ENCODE assay signal across 11 cellular contexts in genomic region chr4:25857403-25857802, GRCh38. TPM values are rescaled to one million over a fixed set of nuclear protein-coding genes. Genes with fewer than 3 reads are reported as not detected.
DNase-seq lines count a peak whose midpoint lies in the region; ATAC-seq, FAIRE-seq and TF ChIP-seq lines count a peak whose summit lies in the region.
"Had no signal": no experiment of that assay in that cellular context is flagged by ENCODE, and none has a peak within 500 bp of the region (broad histone marks: within the 10 kb centered on the region; RNA-seq: fewer than 3 reads in every experiment).

No MANE protein-coding gene starts in this region.

- FAIRE-seq in pancreas (lab: Jason Lieb, UNC) = no peak

- intact Hi-C loops in tibial artery (cut with DNase I; ENCODE audit: low total_unique reads) (no loop called here), pancreas (cut with DNase I) (no loop called here)

- CTCF ChIA-PET in GM10248 (lab: Yijun Ruan, JAX) = interaction anchor here (0.9 to 2.0 kb wide), 6 partner anchors 9 to 109 kb away, joined by 3 to 7 read pairs (median 3); partner anchors contain the start of gene SMIM20

- H3K27ac ChIP-seq in ACC112 (ENCODE audit: low read depth, low read length) = peak overlapping the region; percentile 13; the same call in 1 of the 2 replicates
- no peak overlapping the region for H3K27ac ChIP-seq in tibial artery
- peak overlapping the region in 2 of 4 donors; percentile 8 to 42 for H3K27ac ChIP-seq in pancreas
- H3K27ac ChIP-seq: thoracic aorta had no signal

- H3K36me3 ChIP-seq in ACC112 (ENCODE audit: insufficient read depth, low read length) (no peaks in the 10 kb centered on the region), tibial artery (no peaks in the 10 kb centered on the region), pancreas (no peaks in the 10 kb centered on the region)
- H3K36me3 ChIP-seq: thoracic aorta had no signal

- POLR2A ChIA-PET in GM10248 (lab: Yijun Ruan, JAX) = no interaction called here

- no peak overlapping the region for H2AFZ ChIP-seq in ACC112 (ENCODE audit: low read length, unreplicated experiment)

- H3K4me1 ChIP-seq in ACC112 (ENCODE audit: control insufficient read depth, insufficient read depth, low read length, unreplicated experiment) (peaks cover 59% of the 10 kb centered on the region), tibial artery (peaks cover 0 to 12% (median 8%) of the 10 kb centered on the region in 4 donors), pancreas (peaks cover 12 to 49% (median 37%) of the 10 kb centered on the region in 3 donors)

- H3K4me3 ChIP-seq in ACC112 (ENCODE audit: low read depth, low read length) = no peak overlapping the region
- no peak overlapping the region for H3K4me3 ChIP-seq in epithelial cell of proximal tubule (ENCODE audit: low read depth, low read length)
- no peak overlapping the region for H3K4me3 ChIP-seq in tibial artery
- H3K4me3 ChIP-seq in pancreas = no peak overlapping the region
- H3K4me3 ChIP-seq: thoracic aorta had no signal

- DNase-seq in GM10248 (ENCODE audit: extremely low spot score) (no peak), OCI-M1 (lab: John Stamatoyannopoulos, UW) (peak; percentile 19), epithelial cell of proximal tubule (ENCODE audit: low read depth) (no peak), AML-193 (lab: John Stamatoyannopoulos, UW) (no peak), tibial artery (no peak), pancreas (no peak)
- DNase-seq: NCI-H1105 treated with DMSO at 0.1 percent for 48 hours; stimulated activated CD4-positive, alpha-beta T cell treated with anti-CD3 and anti-CD28 coated beads, Interleukin-4, amount 100 ng/mL, for 4 hours had no signal

- H3K27me3 ChIP-seq in ACC112 (ENCODE audit: insufficient read depth, low read length) (no peaks in the 10 kb centered on the region), tibial artery (peaks cover 0 to 38% of the 10 kb centered on the region in 2 donors), pancreas (no peaks in the 10 kb centered on the region)

- ATAC-seq in HG03175 (IDR thresholded peaks at IDR 0.05; ENCODE audit: unreplicated experiment) = no peak
- ATAC-seq in pancreas = no peak

- H3K9me3 ChIP-seq in tibial artery (no peaks in the 10 kb centered on the region), pancreas (no peaks in the 10 kb centered on the region)
- H3K9me3 ChIP-seq: thoracic aorta had no signal

- H3K79me2 ChIP-seq in ACC112 (ENCODE audit: control insufficient read depth, insufficient read depth, low read length, unreplicated experiment) = peaks cover 17% of the 10 kb centered on the region

- WGBS in pancreas, 2 donors = 85 to 94% methylated on average over 2 of the region's 2 CpGs

- TF ChIP-seq CTCF in GM10248 (IDR thresholded peaks at IDR 0.05; ENCODE audit: control extremely low read depth, extremely low read depth, low read depth, missing control alignments) = peak; percentile 7
- peak; percentile 56 for TF ChIP-seq CTCF in epithelial cell of proximal tubule (conservative IDR thresholded peaks at IDR 0.05; ENCODE audit: low read depth, low read length)
- no peak for TF ChIP-seq CTCF in tibial artery (IDR thresholded peaks at IDR 0.05)
- no peak for TF ChIP-seq CTCF in pancreas (IDR thresholded peaks at IDR 0.05)

RNA-seq across cellular contexts. Expression of gene SEL1L3, which starts 5.4 kb away (rescaled TPM):
- total RNA-seq in epithelial cell of proximal tubule = 31.2 and 54.4 TPM in 2 replicates
- 10 to 100 TPM; 31.4 to 76.7 (median 41.0) TPM for total RNA-seq in pancreas
- 10 to 100 TPM; 18.4 to 43.2 TPM for polyA plus RNA-seq in pancreas

RNA-seq across cellular contexts. Expression of gene SMIM20, which starts 56.6 kb away (rescaled TPM):
- total RNA-seq in epithelial cell of proximal tubule (20.2 and 31.2 TPM in 2 replicates), pancreas (10 to 100 TPM; 11.7 to 20.7 (median 17.8) TPM)
- 10 to 100 TPM; 25.0 to 37.4 TPM for polyA plus RNA-seq in pancreas

Comparison
In these comparisons a context has a peak if more than half of its experiments do, and no peak if none do; other contexts are left out.
1. CTCF ChIP-seq: peak in GM10248 (single experiment) and epithelial cell of proximal tubule (single experiment); none in tibial artery (0 of 2) and pancreas (0 of 4).